In genomic region chr17:66493283-66494019, GRCh38 we compare ENCODE assay signal across 11 cellular contexts.
DNase-seq lines count a peak whose midpoint lies in the region; ATAC-seq and TF ChIP-seq lines count a peak whose summit lies in the region.
"Had no signal": no experiment of that assay in that cellular context is flagged by ENCODE, and none has a peak within 500 bp of the region (broad histone marks: within the 10 kb centered on the region; RNA-seq: fewer than 3 reads in every experiment).

No MANE protein-coding gene starts in this region.

- H3K4me3 Mint-ChIP-seq in naive thymus-derived CD4-positive, alpha-beta T cell, result peak overlapping the region in 7 of 10 donors; percentile 9 to 54 (median 40)
- H3K4me3 Mint-ChIP-seq: activated CD8-positive, alpha-beta memory T cell treated with anti-CD3 and anti-CD28 coated beads, Interleukin-2, amount 10 ng/mL, durations not matched to agents 7 days and 5 days; IgD-negative memory B cell had no signal

- H3K9me3 Mint-ChIP-seq in naive thymus-derived CD4-positive, alpha-beta T cell, result no peaks in the 10 kb centered on the region

- H3K4me3 ChIP-seq in MG63 (no peak overlapping the region), astrocyte of the spinal cord (ENCODE audit: low read depth, low read length) (no peak overlapping the region)
- H3K4me3 ChIP-seq in naive thymus-derived CD4-positive, alpha-beta T cell (ENCODE audit: low read length), result no peak overlapping the region
- H3K4me3 ChIP-seq: uterus had no signal

- in situ Hi-C loops in astrocyte of the spinal cord (cut with HindIII; ENCODE audit: low sequenced_read_pairs), result no loop called here

- peaks cover 7 to 38% (median 21%) of the 10 kb centered on the region in 5 donors for H3K36me3 Mint-ChIP-seq in naive thymus-derived CD4-positive, alpha-beta T cell
- H3K36me3 Mint-ChIP-seq: IgD-negative memory B cell had no signal

- POLR2A ChIA-PET in naive thymus-derived CD4-positive, alpha-beta T cell (lab: Charles Lee), result no interaction called here

- H3K27me3 Mint-ChIP-seq in naive thymus-derived CD4-positive, alpha-beta T cell, result no peaks in the 10 kb centered on the region
- H3K27me3 Mint-ChIP-seq: activated CD8-positive, alpha-beta memory T cell treated with anti-CD3 and anti-CD28 coated beads, Interleukin-2, amount 10 ng/mL, durations not matched to agents 7 days and 5 days had no signal

- H3K36me3 ChIP-seq in MG63, result peaks cover 10% of the 10 kb centered on the region
- peaks cover 0 to 17% (median 0%) of the 10 kb centered on the region in 3 experiments for H3K36me3 ChIP-seq in naive thymus-derived CD4-positive, alpha-beta T cell (ENCODE audit: control insufficient read depth in 2 of 3, insufficient read depth in 3 of 3, low read length in 3 of 3)
- H3K36me3 ChIP-seq: uterus had no signal

- DNase-seq in EL (peak; percentile 82), MG63 (peak; percentile 37), astrocyte of the spinal cord (ENCODE audit: low read depth, low spot score) (peak; percentile 51)
- no peak for DNase-seq in naive thymus-derived CD4-positive, alpha-beta T cell
- DNase-seq: activated CD8-positive, alpha-beta memory T cell treated with anti-CD3 and anti-CD28 coated beads, Interleukin-2, amount 10 ng/mL, durations not matched to agents 7 days and 5 days; uterus had no signal

- no peak for TF ChIP-seq CTCF in astrocyte of the spinal cord (IDR thresholded peaks at IDR 0.05; ENCODE audit: low read depth, low read length)

- ATAC-seq in naive thymus-derived CD4-positive, alpha-beta T cell, result no peak
- ATAC-seq in GM21717 (IDR thresholded peaks at IDR 0.05; ENCODE audit: unreplicated experiment) (no peak), GM19463 (IDR thresholded peaks at IDR 0.05; ENCODE audit: unreplicated experiment) (no peak), HG02678 (IDR thresholded peaks at IDR 0.05; ENCODE audit: unreplicated experiment) (no peak), GM19467 (IDR thresholded peaks at IDR 0.05; ENCODE audit: unreplicated experiment) (no peak)

- no peaks in the 10 kb centered on the region for H3K27me3 ChIP-seq in MG63
- H3K27me3 ChIP-seq in naive thymus-derived CD4-positive, alpha-beta T cell (ENCODE audit: control insufficient read depth in 2 of 2, insufficient read depth in 2 of 2, low read length in 2 of 2), result no peaks in the 10 kb centered on the region
- H3K27me3 ChIP-seq: uterus had no signal

- peaks cover 0 to 40% of the 10 kb centered on the region in 2 donors for H3K4me1 ChIP-seq in naive thymus-derived CD4-positive, alpha-beta T cell (ENCODE audit: control insufficient read depth in 2 of 2, insufficient read depth in 2 of 2, low read length in 2 of 2)
- H3K4me1 ChIP-seq: uterus had no signal

- H3K27ac ChIP-seq in naive thymus-derived CD4-positive, alpha-beta T cell (ENCODE audit: low read depth, low read length), result no peak overlapping the region

- peaks cover 33 to 90% (median 74%) of the 10 kb centered on the region in 7 donors for H3K4me1 Mint-ChIP-seq in naive thymus-derived CD4-positive, alpha-beta T cell
- H3K4me1 Mint-ChIP-seq: IgD-negative memory B cell had no signal

- peak overlapping the region; percentile 5 to 89 (median 65) for H3K27ac Mint-ChIP-seq in naive thymus-derived CD4-positive, alpha-beta T cell
- H3K27ac Mint-ChIP-seq: activated CD8-positive, alpha-beta memory T cell treated with anti-CD3 and anti-CD28 coated beads, Interleukin-2, amount 10 ng/mL, durations not matched to agents 7 days and 5 days; IgD-negative memory B cell had no signal

- intact Hi-C loops in naive thymus-derived CD4-positive, alpha-beta T cell (cut with micrococcal nuclease), result loop anchor here in 1 of 2 donors (5.0 kb wide), 1 partner anchor 49 kb away; no protein-coding TSS in a partner anchor

- CTCF ChIA-PET in naive thymus-derived CD4-positive, alpha-beta T cell (lab: Charles Lee), result no interaction called here

- H3K9me3 ChIP-seq in MG63, result no peaks in the 10 kb centered on the region
- H3K9me3 ChIP-seq in naive thymus-derived CD4-positive, alpha-beta T cell (ENCODE audit: control insufficient read depth in 2 of 3, low read length in 3 of 3), result no peaks in the 10 kb centered on the region
- H3K9me3 ChIP-seq: uterus had no signal

Comparison
In these comparisons a context has a peak if more than half of its experiments do, and no peak if none do; other contexts are left out.
1. DNase-seq: peak in EL (single experiment), MG63 (single experiment) and astrocyte of the spinal cord (single experiment); none in naive thymus-derived CD4-positive, alpha-beta T cell (0 of 9).